ENCODE assay signal across 1 cellular context in genomic region chr12:1595026-1595561, GRCh38.
TF ChIP-seq lines count a peak whose summit lies in the region.

No MANE protein-coding gene starts in this region.

TF ChIP-seq in HepG2, 621 proteins besides CTCF, POLR2A, EP300 and RAD21 (continued from another document):
- TF ChIP-seq TFDP2 (CRISPR knock-in tag; IDR thresholded peaks at IDR 0.05), result no peak
- no peak for TF ChIP-seq ZGPAT (CRISPR knock-in tag; IDR thresholded peaks at IDR 0.05)
- TF ChIP-seq ZNF224 (CRISPR knock-in tag; IDR thresholded peaks at IDR 0.05), result no peak
- no peak for TF ChIP-seq MYPOP (CRISPR knock-in tag; IDR thresholded peaks at IDR 0.05)
- no peak for TF ChIP-seq SMAD3 (CRISPR knock-in tag; IDR thresholded peaks at IDR 0.05)
- no peak for TF ChIP-seq ZNF775 (CRISPR knock-in tag; IDR thresholded peaks at IDR 0.05; ENCODE audit: borderline replicate concordance)
- no peak for TF ChIP-seq ZFP62 (CRISPR knock-in tag; IDR thresholded peaks at IDR 0.05)
- no peak for TF ChIP-seq AKNA (CRISPR knock-in tag; IDR thresholded peaks at IDR 0.05; ENCODE audit: borderline replicate concordance)
- no peak for TF ChIP-seq FOXK2 (IDR thresholded peaks at IDR 0.05)
- TF ChIP-seq AHR (CRISPR knock-in tag; IDR thresholded peaks at IDR 0.05), result no peak
- peak; percentile 8; the same call in 1 of the 2 replicates for TF ChIP-seq ZNF598 (CRISPR knock-in tag; IDR thresholded peaks at IDR 0.05; ENCODE audit: borderline replicate concordance)
- TF ChIP-seq ZNF766 (CRISPR knock-in tag; IDR thresholded peaks at IDR 0.05; ENCODE audit: borderline replicate concordance), result no peak
- no peak for TF ChIP-seq SMYD3 (CRISPR knock-in tag; IDR thresholded peaks at IDR 0.05)
- TF ChIP-seq ZNF33A (CRISPR knock-in tag; IDR thresholded peaks at IDR 0.05; ENCODE audit: borderline replicate concordance), result no peak
- TF ChIP-seq ZNF33B (CRISPR knock-in tag; IDR thresholded peaks at IDR 0.05), result no peak
- no peak for TF ChIP-seq ZNF331 (CRISPR knock-in tag; IDR thresholded peaks at IDR 0.05)
